7 cellular contexts compared by ENCODE assay signal in genomic region chr12:6874007-6874368, GRCh38. TPM values are rescaled to one million over a fixed set of nuclear protein-coding genes. Genes with fewer than 3 reads are reported as not detected.
DNase-seq lines count a peak whose midpoint lies in the region; ATAC-seq and TF ChIP-seq lines count a peak whose summit lies in the region.
"Not testable (repeated sequence)": the region's sequence is repeated elsewhere in the genome, so short reads cannot be mapped to it uniquely, and the experiment has no call there.

No MANE protein-coding gene starts in this region.

- H3K9me3 Mint-ChIP-seq in activated T-helper 1 cell treated with anti-CD3 and anti-CD28 coated beads, Interleukin-12 subunit alpha, Interleukin-12 subunit beta, Interleukin-2, Interleukin-4 antibody, amounts not matched to agents 30 ng/mL and 10 ng/mL and 1 ng/mL, durations not matched to agents 14 hours and 24 hours and 36 hours, result not testable (repeated sequence)

- H4K20me1 ChIP-seq in PC-3 (ENCODE audit: low read length), result peaks cover 13% of the 10 kb centered on the region

- intact Hi-C loops in PC-3 (cut with micrococcal nuclease); colonic mucosa (cut with DNase I); left ventricle myocardium inferior (cut with micrococcal nuclease): not testable (repeated sequence)
- intact Hi-C loops in activated T-helper 1 cell treated with anti-CD3 and anti-CD28 coated beads, Interleukin-12 subunit alpha, Interleukin-12 subunit beta, Interleukin-2, Interleukin-4 antibody, amounts not matched to agents 30 ng/mL and 10 ng/mL and 1 ng/mL, durations not matched to agents 14 hours and 24 hours and 36 hours (cut with micrococcal nuclease), result loop anchor here (5.0 kb wide), 2 partner anchors 233 to 382 kb away; partner anchors contain the start of genes C1RL, MRPL51 and NCAPD2

- not testable (repeated sequence) for TF ChIP-seq CTCF in GM12865 (IDR thresholded peaks at IDR 0.05; ENCODE audit: insufficient read depth, low read depth, low read length, missing control alignments); PC-3 (conservative IDR thresholded peaks at IDR 0.05; ENCODE audit: low read depth, low read length); colonic mucosa (IDR thresholded peaks at IDR 0.05); left ventricle myocardium inferior (IDR thresholded peaks at IDR 0.05; ENCODE audit: borderline replicate concordance)

- H3K9ac ChIP-seq in PC-3 (ENCODE audit: low read length), result not testable (repeated sequence)
- H3K9ac ChIP-seq in colonic mucosa (ENCODE audit: low read depth in 2 of 2, low read length in 2 of 2) (peak overlapping the region; percentile 57 to 88), muscle layer of colon (ENCODE audit: low read length) (peak overlapping the region; percentile 91), skeletal muscle satellite cell (ENCODE audit: low read depth, low read length) (peak overlapping the region; percentile 86)

- CTCF ChIA-PET in PC-3 (lab: Charles Lee), result not testable (repeated sequence)

- H3K27ac Mint-ChIP-seq in activated T-helper 1 cell treated with anti-CD3 and anti-CD28 coated beads, Interleukin-12 subunit alpha, Interleukin-12 subunit beta, Interleukin-2, Interleukin-4 antibody, amounts not matched to agents 30 ng/mL and 10 ng/mL and 1 ng/mL, durations not matched to agents 14 hours and 24 hours and 36 hours, result peak overlapping the region; percentile 81

- BruUV-seq in PC-3 (replicated peaks; lab: Mats Ljungman, UMichigan), result not testable (repeated sequence)

- peaks cover 49% of the 10 kb centered on the region for H3K4me1 Mint-ChIP-seq in activated T-helper 1 cell treated with anti-CD3 and anti-CD28 coated beads, Interleukin-12 subunit alpha, Interleukin-12 subunit beta, Interleukin-2, Interleukin-4 antibody, amounts not matched to agents 30 ng/mL and 10 ng/mL and 1 ng/mL, durations not matched to agents 14 hours and 24 hours and 36 hours (ENCODE audit: low read depth)

- not testable (repeated sequence) for DNase-seq in GM12865 (ENCODE audit: low read depth); PC-3; activated T-helper 1 cell treated with anti-CD3 and anti-CD28 coated beads, Interleukin-12 subunit alpha, Interleukin-12 subunit beta, Interleukin-2, Interleukin-4 antibody, amounts not matched to agents 30 ng/mL and 10 ng/mL and 1 ng/mL, durations not matched to agents 14 hours and 24 hours and 36 hours (ENCODE audit: low spot score); colonic mucosa; left ventricle myocardium inferior

- H3K36me3 Mint-ChIP-seq in activated T-helper 1 cell treated with anti-CD3 and anti-CD28 coated beads, Interleukin-12 subunit alpha, Interleukin-12 subunit beta, Interleukin-2, Interleukin-4 antibody, amounts not matched to agents 30 ng/mL and 10 ng/mL and 1 ng/mL, durations not matched to agents 14 hours and 24 hours and 36 hours (ENCODE audit: low read depth), result peaks cover 42% of the 10 kb centered on the region

- H3K4me1 ChIP-seq in PC-3 (ENCODE audit: insufficient read depth, low read length), result peaks cover 27% of the 10 kb centered on the region
- peaks cover 15% of the 10 kb centered on the region for H3K4me1 ChIP-seq in colonic mucosa
- peaks cover 46% of the 10 kb centered on the region for H3K4me1 ChIP-seq in left ventricle myocardium inferior
- H3K4me1 ChIP-seq in muscle layer of colon (ENCODE audit: insufficient read depth, low read length), result peaks cover 22% of the 10 kb centered on the region
- H3K4me1 ChIP-seq in skeletal muscle satellite cell (ENCODE audit: control insufficient read depth, insufficient read depth, low read length), result peaks cover 31% of the 10 kb centered on the region

- peaks cover 18% of the 10 kb centered on the region for H3K36me3 ChIP-seq in PC-3 (ENCODE audit: low read depth, low read length)
- peaks cover 12% of the 10 kb centered on the region for H3K36me3 ChIP-seq in colonic mucosa
- H3K36me3 ChIP-seq in left ventricle myocardium inferior, result peaks cover 27% of the 10 kb centered on the region
- H3K36me3 ChIP-seq in muscle layer of colon (ENCODE audit: insufficient read depth, low read length), result peaks cover 21% of the 10 kb centered on the region
- H3K36me3 ChIP-seq in skeletal muscle satellite cell (ENCODE audit: insufficient read depth, low read length), result peaks cover 33% of the 10 kb centered on the region

- POLR2A ChIA-PET in PC-3 (lab: Charles Lee; ENCODE audit: unreplicated experiment), result not testable (repeated sequence)

- H3K79me2 ChIP-seq in PC-3 (ENCODE audit: low read length), result peaks cover 16% of the 10 kb centered on the region

- H3K4me3 Mint-ChIP-seq in activated T-helper 1 cell treated with anti-CD3 and anti-CD28 coated beads, Interleukin-12 subunit alpha, Interleukin-12 subunit beta, Interleukin-2, Interleukin-4 antibody, amounts not matched to agents 30 ng/mL and 10 ng/mL and 1 ng/mL, durations not matched to agents 14 hours and 24 hours and 36 hours, result peak overlapping the region; percentile 96

- H3F3A ChIP-seq in PC-3 (ENCODE audit: low read length, unreplicated experiment), result not testable (repeated sequence)

- H3K4me3 ChIP-seq in GM12865 (ENCODE audit: low read depth, low read length) (peak overlapping the region; percentile 96), PC-3 (ENCODE audit: low read length) (peak overlapping the region; percentile 78), colonic mucosa (peak overlapping the region; percentile 80), left ventricle myocardium inferior (peak overlapping the region; percentile 89), muscle layer of colon (ENCODE audit: low read depth in 1 of 2, low read length in 2 of 2) (peak overlapping the region; percentile 92 to 98), skeletal muscle satellite cell (ENCODE audit: low read length) (peak overlapping the region; percentile 81)

- H3K27me3 ChIP-seq in PC-3 (ENCODE audit: low read length); colonic mucosa; left ventricle myocardium inferior (ENCODE audit: low read depth); muscle layer of colon (ENCODE audit: control insufficient read depth in 1 of 2, insufficient read depth in 2 of 2, low read length in 2 of 2); skeletal muscle satellite cell (ENCODE audit: control insufficient read depth, insufficient read depth, low read length): not testable (repeated sequence)

- H3K4me2 ChIP-seq in PC-3 (ENCODE audit: low read length), result peak overlapping the region; percentile 98
- peak overlapping the region; percentile 99 for H3K4me2 ChIP-seq in skeletal muscle satellite cell (ENCODE audit: low read length)

- ATAC-seq in PC-3, result not testable (repeated sequence)

- H3K9me2 ChIP-seq in PC-3 (replicated peaks; ENCODE audit: low read length), result not testable (repeated sequence)

- not testable (repeated sequence) for H3K9me3 ChIP-seq in PC-3 (ENCODE audit: low read length); colonic mucosa; left ventricle myocardium inferior (replicated peaks); muscle layer of colon (ENCODE audit: low read length); skeletal muscle satellite cell (replicated peaks; ENCODE audit: low read length)

- not testable (repeated sequence) for H3K27me3 Mint-ChIP-seq in activated T-helper 1 cell treated with anti-CD3 and anti-CD28 coated beads, Interleukin-12 subunit alpha, Interleukin-12 subunit beta, Interleukin-2, Interleukin-4 antibody, amounts not matched to agents 30 ng/mL and 10 ng/mL and 1 ng/mL, durations not matched to agents 14 hours and 24 hours and 36 hours (ENCODE audit: insufficient read depth)

- H2AFZ ChIP-seq in PC-3 (ENCODE audit: low read length), result peak overlapping the region; percentile 51; the same call in 1 of the 2 replicates

- H3K27ac ChIP-seq in PC-3 (ENCODE audit: low read length) (peak overlapping the region; percentile 1; the same call in 1 of the 2 replicates), colonic mucosa (peak overlapping the region; percentile 77), left ventricle myocardium inferior (replicated peaks) (peak overlapping the region; percentile 90), muscle layer of colon (ENCODE audit: low read depth, low read length) (peak overlapping the region; percentile 90)

RNA-seq across cellular contexts. Expression of gene SPSB2, which starts 0.9 kb away (rescaled TPM):
- 8.4 and 9.2 TPM in 2 replicates for total RNA-seq in PC-3 (2014; rRNA removed)
- total RNA-seq in activated T-helper 1 cell treated with anti-CD3 and anti-CD28 coated beads, Interleukin-12 subunit alpha, Interleukin-12 subunit beta, Interleukin-2, Interleukin-4 antibody, amounts not matched to agents 30 ng/mL and 10 ng/mL and 1 ng/mL, durations not matched to agents 14 hours and 24 hours and 36 hours, result 3.4 and 4.7 TPM in 2 replicates
- 10 to 100 TPM in 1 of 2 donors, 1 to 10 TPM in 1; 8.4 to 19.8 TPM for total RNA-seq in colonic mucosa
- 3.2 TPM for total RNA-seq in left ventricle myocardium inferior
- 3.3 and 3.7 TPM in 2 replicates for total RNA-seq in skeletal muscle satellite cell (2012; rRNA removed)

RNA-seq across cellular contexts. Expression of gene TPI1, which starts 6.7 kb away (rescaled TPM):
- total RNA-seq in PC-3 (2014; rRNA removed), result 1,259 and 1,708 TPM in 2 replicates
- 1,427 and 1,438 TPM in 2 replicates for total RNA-seq in activated T-helper 1 cell treated with anti-CD3 and anti-CD28 coated beads, Interleukin-12 subunit alpha, Interleukin-12 subunit beta, Interleukin-2, Interleukin-4 antibody, amounts not matched to agents 30 ng/mL and 10 ng/mL and 1 ng/mL, durations not matched to agents 14 hours and 24 hours and 36 hours
- total RNA-seq in colonic mucosa, result 1,000 to 10,000 TPM; 1,097 to 1,106 TPM
- 753 TPM for total RNA-seq in left ventricle myocardium inferior
- total RNA-seq in skeletal muscle satellite cell (2012; rRNA removed), result 1,326 and 1,327 TPM in 2 replicates

RNA-seq across cellular contexts. Expression of gene USP5, which starts 22.0 kb away (rescaled TPM):
- total RNA-seq in PC-3 (2014; rRNA removed) (107 and 113 TPM in 2 replicates), colonic mucosa (100 to 1,000 TPM in 1 of 2 donors, 10 to 100 TPM in 1; 82.6 to 132 TPM), left ventricle myocardium inferior (73.6 TPM)
- total RNA-seq in activated T-helper 1 cell treated with anti-CD3 and anti-CD28 coated beads, Interleukin-12 subunit alpha, Interleukin-12 subunit beta, Interleukin-2, Interleukin-4 antibody, amounts not matched to agents 30 ng/mL and 10 ng/mL and 1 ng/mL, durations not matched to agents 14 hours and 24 hours and 36 hours, result 116 and 127 TPM in 2 replicates
- total RNA-seq in skeletal muscle satellite cell (2012; rRNA removed), result 90.0 and 107 TPM in 2 replicates

RNA-seq across cellular contexts. Expression of gene CDCA3, which starts 22.9 kb away (rescaled TPM):
- total RNA-seq in PC-3 (2014; rRNA removed) (52.1 and 92.0 TPM in 2 replicates), colonic mucosa (10 to 100 TPM; 11.4 to 63.7 TPM), left ventricle myocardium inferior (0.55 TPM)
- total RNA-seq in activated T-helper 1 cell treated with anti-CD3 and anti-CD28 coated beads, Interleukin-12 subunit alpha, Interleukin-12 subunit beta, Interleukin-2, Interleukin-4 antibody, amounts not matched to agents 30 ng/mL and 10 ng/mL and 1 ng/mL, durations not matched to agents 14 hours and 24 hours and 36 hours, result 27.2 and 32.5 TPM in 2 replicates
- total RNA-seq in skeletal muscle satellite cell (2012; rRNA removed), result 11.2 and 25.3 TPM in 2 replicates

RNA-seq across cellular contexts. Expression of gene LRRC23, which starts 30.6 kb away (rescaled TPM):
- total RNA-seq in PC-3 (2014; rRNA removed), result 5.1 and 13.6 TPM in 2 replicates
- 5.3 and 5.6 TPM in 2 replicates for total RNA-seq in activated T-helper 1 cell treated with anti-CD3 and anti-CD28 coated beads, Interleukin-12 subunit alpha, Interleukin-12 subunit beta, Interleukin-2, Interleukin-4 antibody, amounts not matched to agents 30 ng/mL and 10 ng/mL and 1 ng/mL, durations not matched to agents 14 hours and 24 hours and 36 hours
- total RNA-seq in colonic mucosa, result 1 to 10 TPM; 7.3 to 8.0 TPM
- 11.6 TPM for total RNA-seq in left ventricle myocardium inferior
- total RNA-seq in skeletal muscle satellite cell (2012; rRNA removed), result 2.6 and 4.1 TPM in 2 replicates

Comparison
In these comparisons a context has a peak if more than half of its experiments do, and no peak if none do; other contexts are left out.
1. H3K27ac ChIP-seq: peak in every context shown above with its lines; median percentile 90 in left ventricle myocardium inferior; 90 in muscle layer of colon; 77 in colonic mucosa; 1 in PC-3.